Comparison of ENCODE assay signal across 19 cellular contexts in the genomic region with DNA sequence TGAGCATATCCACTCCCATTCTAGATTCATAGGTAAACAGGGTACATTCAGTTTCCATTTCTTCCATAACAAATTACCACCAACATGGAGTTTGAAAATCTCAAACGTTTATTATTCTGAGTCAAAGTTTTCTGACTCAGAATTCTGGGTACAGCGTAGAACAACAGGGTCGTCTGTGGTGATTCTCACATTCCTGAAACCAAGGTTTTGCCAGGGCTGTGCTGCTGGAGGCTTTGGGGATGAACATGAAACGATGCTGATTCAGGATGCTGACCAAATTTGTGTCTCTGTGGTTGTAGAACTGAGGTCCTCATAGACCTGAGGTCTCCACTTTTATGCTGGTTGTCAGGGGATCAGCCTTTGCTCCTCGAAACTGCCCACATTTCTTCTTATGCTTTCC.
"Had no signal": no experiment of that assay in that cellular context is flagged by ENCODE, and none has a peak within 500 bp of the region (broad histone marks: within the 10 kb centered on the region; RNA-seq: fewer than 3 reads in every experiment).

No MANE protein-coding gene starts in this region.

- H3K9me3 Mint-ChIP-seq: activated CD4-positive, alpha-beta memory T cell treated with anti-CD3 and anti-CD28 coated beads for 36 hours; activated naive CD4-positive, alpha-beta T cell treated with anti-CD3 and anti-CD28 coated beads for 36 hours; brain; endodermal cell; type B pancreatic cell had no signal

- H3K4me3 ChIP-seq: lung, spleen, suprapubic skin had no signal

- H3K4me3 Mint-ChIP-seq: activated CD4-positive, alpha-beta memory T cell treated with anti-CD3 and anti-CD28 coated beads for 36 hours; activated naive CD4-positive, alpha-beta T cell treated with anti-CD3 and anti-CD28 coated beads for 36 hours; brain; endodermal cell; natural killer cell; type B pancreatic cell had no signal

- DNase-seq: activated CD4-positive, alpha-beta memory T cell treated with anti-CD3 and anti-CD28 coated beads for 36 hours; activated CD4-positive, CD25-positive, alpha-beta regulatory T cell treated with anti-CD3 and anti-CD28 coated beads, Interleukin-2, amount 50 U/mL, for 72 hours; activated naive CD4-positive, alpha-beta T cell treated with anti-CD3 and anti-CD28 coated beads for 36 hours; dermis blood vessel endothelial cell; endodermal cell; erythroblast; left colon; natural killer cell; nucleus accumbens; right cardiac atrium; spleen; stimulated activated CD4-positive, alpha-beta T cell treated with anti-CD3 and anti-CD28 coated beads, Interleukin-1b, Interleukin-23, amount 100 ng/mL, for 48 hours; stimulated activated naive CD4-positive, alpha-beta T cell; T-helper 2 cell had no signal

- H3K27ac ChIP-seq: spleen, suprapubic skin had no signal

- H3K4me1 Mint-ChIP-seq: brain had no signal

- ATAC-seq: left colon, natural killer cell, right cardiac atrium had no signal

- H3K36me3 Mint-ChIP-seq: activated CD4-positive, alpha-beta memory T cell treated with anti-CD3 and anti-CD28 coated beads for 36 hours; brain; natural killer cell; type B pancreatic cell had no signal

- H3K27me3 Mint-ChIP-seq: activated CD4-positive, alpha-beta memory T cell treated with anti-CD3 and anti-CD28 coated beads for 36 hours; brain; progenitor cell of endocrine pancreas; type B pancreatic cell had no signal

- H3K27ac Mint-ChIP-seq: activated CD4-positive, alpha-beta memory T cell treated with anti-CD3 and anti-CD28 coated beads for 36 hours; activated naive CD4-positive, alpha-beta T cell treated with anti-CD3 and anti-CD28 coated beads for 36 hours; brain; endodermal cell; natural killer cell; progenitor cell of endocrine pancreas; type B pancreatic cell had no signal

- H3K9me3 ChIP-seq: spleen, suprapubic skin had no signal

- H3K36me3 ChIP-seq: spleen, suprapubic skin had no signal

- H3K27me3 ChIP-seq: spleen, suprapubic skin had no signal
